Comparison of ENCODE assay signal across 1 cellular context in genomic region chr22:20744456-20744855, GRCh38.
A peak's percentile ranks its signal among the peaks of the same experiment; 100 is the strongest.
TF ChIP-seq lines count a peak whose summit lies in the region.

No MANE protein-coding gene starts in this region.

TF ChIP-seq in K562, 482 proteins besides CTCF, POLR2A, EP300 and RAD21:
- TF ChIP-seq CBX5 (IDR thresholded peaks at IDR 0.05; ENCODE audit: borderline replicate concordance, low read depth) (no peak), BRCA1 (IDR thresholded peaks at IDR 0.05) (no peak), BRCA1 (CRISPR knock-in tag; IDR thresholded peaks at IDR 0.05) (0 out of 2 replicates have a peak, but pooled peaks have one; percentile 45)
